12 cellular contexts compared by ENCODE assay signal in the genomic region with DNA sequence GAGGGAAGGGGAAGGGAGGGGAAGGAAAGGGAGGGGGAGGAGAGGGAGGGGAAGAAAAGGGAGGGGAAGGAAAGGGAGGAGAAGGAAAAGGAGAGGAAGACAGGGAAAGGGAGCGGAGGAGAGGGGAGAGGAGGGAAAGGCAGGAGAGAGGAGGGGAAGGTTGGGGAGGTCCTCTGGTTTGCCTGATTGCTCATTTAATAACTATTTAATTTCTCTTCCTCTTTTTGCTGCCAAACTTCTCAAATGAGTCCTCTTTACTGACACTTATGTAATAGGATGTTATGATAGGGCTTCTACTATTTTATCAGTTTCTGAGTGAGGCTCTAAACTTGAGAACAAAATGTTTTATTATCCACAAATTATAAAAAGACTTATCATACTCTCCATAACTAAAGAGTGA. TPM values are rescaled to one million over a fixed set of nuclear protein-coding genes. Genes with fewer than 3 reads are reported as not detected.
A peak's percentile ranks its signal among the peaks of the same experiment; 100 is the strongest.
DNase-seq lines count a peak whose midpoint lies in the region; ATAC-seq lines count a peak whose summit lies in the region.
"Had no signal": no experiment of that assay in that cellular context is flagged by ENCODE, and none has a peak within 500 bp of the region (broad histone marks: within the 10 kb centered on the region; RNA-seq: fewer than 3 reads in every experiment).

No MANE protein-coding gene starts in this region.

- no peaks in the 10 kb centered on the region for H3K4me1 Mint-ChIP-seq in activated T-cell treated with anti-CD3 and anti-CD28 coated beads, Interleukin-2, amount 50 U/mL, for 4 hours (ENCODE audit: low read depth)
- H3K4me1 Mint-ChIP-seq: activated CD4-positive, alpha-beta T cell treated with anti-CD3 and anti-CD28 coated beads, Interleukin-2, amount 10 ng/mL, durations not matched to agents 7 days and 5 days; immature natural killer cell had no signal

- H3K4me3 Mint-ChIP-seq in activated T-cell treated with anti-CD3 and anti-CD28 coated beads, Interleukin-2, amount 50 U/mL, for 4 hours = no peak overlapping the region
- H3K4me3 Mint-ChIP-seq: activated CD4-positive, alpha-beta T cell treated with anti-CD3 and anti-CD28 coated beads, Interleukin-2, amount 10 ng/mL, durations not matched to agents 7 days and 5 days; immature natural killer cell had no signal

- ATAC-seq in GM18499 (IDR thresholded peaks at IDR 0.05; ENCODE audit: insufficient read depth, unreplicated experiment) (peak; percentile 95), GM19468 (IDR thresholded peaks at IDR 0.05; ENCODE audit: extremely low read depth, unreplicated experiment) (peak; percentile 60), HG03039 (IDR thresholded peaks at IDR 0.05; ENCODE audit: unreplicated experiment) (peak; percentile 72), HG03439 (IDR thresholded peaks at IDR 0.05; ENCODE audit: unreplicated experiment) (no peak)
- ATAC-seq in activated T-cell treated with anti-CD3 and anti-CD28 coated beads, Interleukin-2, amount 50 U/mL, for 4 hours = no peak

- no peaks in the 10 kb centered on the region for H3K36me3 Mint-ChIP-seq in activated T-cell treated with anti-CD3 and anti-CD28 coated beads, Interleukin-2, amount 50 U/mL, for 4 hours (ENCODE audit: insufficient read depth)

- peaks cover 5% of the 10 kb centered on the region for H3K9me3 Mint-ChIP-seq in activated T-cell treated with anti-CD3 and anti-CD28 coated beads, Interleukin-2, amount 50 U/mL, for 4 hours

- peak; percentile 85 for DNase-seq in NOMO-1 treated with DMSO at 0.1 percent for 48 hours (lab: John Stamatoyannopoulos, UW; ENCODE audit: unreplicated experiment)
- DNase-seq in RPMI8226 = no peak
- DNase-seq in activated T-cell treated with anti-CD3 and anti-CD28 coated beads, Interleukin-2, amount 50 U/mL, for 4 hours = no peak
- no peak for DNase-seq in epidermal melanocyte (ENCODE audit: insufficient read length, low spot score)
- DNase-seq: activated CD4-positive, alpha-beta T cell treated with anti-CD3 and anti-CD28 coated beads, Interleukin-2, amount 10 ng/mL, durations not matched to agents 7 days and 5 days; adrenal gland; immature natural killer cell; Peyer's patch had no signal

- H3K27me3 Mint-ChIP-seq in activated T-cell treated with anti-CD3 and anti-CD28 coated beads, Interleukin-2, amount 50 U/mL, for 4 hours (ENCODE audit: low read depth) = peaks cover 13% of the 10 kb centered on the region

RNA-seq across cellular contexts. Expression of gene PPA2, which starts 35.4 kb away (rescaled TPM):
- total RNA-seq in activated T-cell treated with anti-CD3 and anti-CD28 coated beads, Interleukin-2, amount 50 U/mL, for 4 hours = 100 to 1,000 TPM in 1 of 3 donors, 10 to 100 TPM in 2; 89.1 to 105 (median 91.7) TPM

RNA-seq across cellular contexts. Expression of gene ARHGEF38, which starts 43.1 kb away (rescaled TPM):
- total RNA-seq in activated T-cell treated with anti-CD3 and anti-CD28 coated beads, Interleukin-2, amount 50 U/mL, for 4 hours = not detected
- total RNA-seq: activated CD4-positive, alpha-beta T cell treated with anti-CD3 and anti-CD28 coated beads, Interleukin-2, amount 10 ng/mL, durations not matched to agents 7 days and 5 days; adrenal gland had no signal

Comparison
In these comparisons a context has a peak if more than half of its experiments do, and no peak if none do; other contexts are left out.
1. ATAC-seq: peak in GM18499 (single experiment), GM19468 (single experiment) and HG03039 (single experiment); none in HG03439 (single experiment) and activated T-cell treated with anti-CD3 and anti-CD28 coated beads, Interleukin-2, amount 50 U/mL, for 4 hours (0 of 2).